In genomic region chr2:38771632-38772031, GRCh38 we compare ENCODE assay signal across 1 cellular context.
TF ChIP-seq lines count a peak whose summit lies in the region.

No MANE protein-coding gene starts in this region.

TF ChIP-seq in K562, 482 proteins besides CTCF, POLR2A, EP300 and RAD21 (continued from another document):
- TF ChIP-seq ZNF79 (CRISPR knock-in tag; IDR thresholded peaks at IDR 0.05; ENCODE audit: low read depth) = no peak
